ENCODE assay signal across 17 cellular contexts in genomic region chr2:72982781-72983499, GRCh38.
"Had no signal": no experiment of that assay in that cellular context is flagged by ENCODE, and none has a peak within 500 bp of the region (broad histone marks: within the 10 kb centered on the region; RNA-seq: fewer than 3 reads in every experiment).

No MANE protein-coding gene starts in this region.

- FAIRE-seq: pancreas had no signal

- H3K27ac ChIP-seq: brain microvascular endothelial cell, lower lobe of right lung, neural progenitor cell, pancreas, upper lobe of left lung had no signal

- H3K27me3 ChIP-seq: brain microvascular endothelial cell, neural progenitor cell, pancreas, upper lobe of left lung had no signal

- H2AFZ ChIP-seq: neural progenitor cell had no signal

- DNase-seq: activated CD4-positive, alpha-beta T cell treated with anti-CD3 and anti-CD28 coated beads for 4 hours; activated CD8-positive, alpha-beta memory T cell treated with anti-CD3 and anti-CD28 coated beads, Interleukin-2, amount 50 U/mL, for 4 hours; activated CD8-positive, alpha-beta T cell treated with anti-CD3 and anti-CD28 coated beads, Interleukin-2, amount 10 ng/mL, durations not matched to agents 7 days and 5 days; activated gamma-delta T cell treated with Interleukin-2 at 50 U/mL for 16 hours; activated naive CD8-positive, alpha-beta T cell treated with anti-CD3 and anti-CD28 coated beads for 36 hours; activated T-cell treated with anti-CD3 and anti-CD28 coated beads, Interleukin-2, amount 50 U/mL, for 72 hours; amygdala; brain microvascular endothelial cell; hippocampal formation; pancreas; T-helper 17 cell; upper lobe of left lung had no signal

- H3K36me3 Mint-ChIP-seq: activated naive CD8-positive, alpha-beta T cell treated with anti-CD3 and anti-CD28 coated beads for 36 hours; WTC11 had no signal

- H3K27me3 Mint-ChIP-seq: activated naive CD8-positive, alpha-beta T cell treated with anti-CD3 and anti-CD28 coated beads for 36 hours; stimulated activated naive CD8-positive, alpha-beta T cell treated with anti-CD3 and anti-CD28 coated beads, Interleukin-15, Interleukin-2, amounts not matched to agents 100 ng/mL and 50 ng/mL, for 24 hours; T-helper 17 cell had no signal

- H3K4me1 Mint-ChIP-seq: activated naive CD8-positive, alpha-beta T cell treated with anti-CD3 and anti-CD28 coated beads for 36 hours; neural progenitor cell had no signal

- H3K9me3 ChIP-seq: lower lobe of right lung, pancreas, upper lobe of left lung had no signal

- H3K4me2 ChIP-seq: neural progenitor cell, smooth muscle cell had no signal

- H3K36me3 ChIP-seq: brain microvascular endothelial cell, neural progenitor cell, pancreas had no signal

- H3K4me3 ChIP-seq: lower lobe of right lung, neural progenitor cell, pancreas, smooth muscle cell, upper lobe of left lung had no signal

- H3K9ac ChIP-seq: neural progenitor cell had no signal

- H3K9me3 Mint-ChIP-seq: activated naive CD8-positive, alpha-beta T cell treated with anti-CD3 and anti-CD28 coated beads for 36 hours; activated T-cell treated with anti-CD3 and anti-CD28 coated beads, Interleukin-2, amount 50 U/mL, for 72 hours; neural progenitor cell; stimulated activated naive CD8-positive, alpha-beta T cell treated with anti-CD3 and anti-CD28 coated beads, Interleukin-15, Interleukin-2, amounts not matched to agents 100 ng/mL and 50 ng/mL, for 24 hours; WTC11 had no signal

- H3K4me3 Mint-ChIP-seq: activated CD8-positive, alpha-beta T cell treated with anti-CD3 and anti-CD28 coated beads, Interleukin-2, amount 10 ng/mL, durations not matched to agents 7 days and 5 days; activated naive CD8-positive, alpha-beta T cell treated with anti-CD3 and anti-CD28 coated beads for 36 hours; activated T-cell treated with anti-CD3 and anti-CD28 coated beads, Interleukin-2, amount 50 U/mL, for 72 hours; neural progenitor cell; stimulated activated naive CD8-positive, alpha-beta T cell treated with anti-CD3 and anti-CD28 coated beads, Interleukin-15, Interleukin-2, amounts not matched to agents 100 ng/mL and 50 ng/mL, for 24 hours; T-helper 17 cell; WTC11 had no signal

- H3K27ac Mint-ChIP-seq: activated CD8-positive, alpha-beta T cell treated with anti-CD3 and anti-CD28 coated beads, Interleukin-2, amount 10 ng/mL, durations not matched to agents 7 days and 5 days; activated naive CD8-positive, alpha-beta T cell treated with anti-CD3 and anti-CD28 coated beads for 36 hours; activated T-cell treated with anti-CD3 and anti-CD28 coated beads, Interleukin-2, amount 50 U/mL, for 72 hours; neural progenitor cell; stimulated activated naive CD8-positive, alpha-beta T cell treated with anti-CD3 and anti-CD28 coated beads, Interleukin-15, Interleukin-2, amounts not matched to agents 100 ng/mL and 50 ng/mL, for 24 hours; T-helper 17 cell; WTC11 had no signal

- ATAC-seq: activated CD8-positive, alpha-beta T cell treated with anti-CD3 and anti-CD28 coated beads, Interleukin-2, amount 10 ng/mL, durations not matched to agents 7 days and 5 days; activated T-cell treated with anti-CD3 and anti-CD28 coated beads, Interleukin-2, amount 50 U/mL, for 72 hours; lower lobe of right lung; T-helper 17 cell; WTC11 had no signal

- H3K4me1 ChIP-seq: lower lobe of right lung, neural progenitor cell, pancreas had no signal
